In genomic region chr1:9942939-9943807, GRCh38 we compare ENCODE assay signal across 1 cellular context.
TF ChIP-seq lines count a peak whose summit lies in the region.

TSS of gene LZIC (minus strand) at chr1:9943391. CDS start at chr1:9936619, 6,772 bp downstream.
TSS of gene NMNAT1 (plus strand) at chr1:9943475. CDS start at chr1:9972074, 28,599 bp downstream.

TF ChIP-seq in K562, 482 proteins besides CTCF, POLR2A, EP300 and RAD21 (continued from another document and continues in another):
- peak; percentile 88 for TF ChIP-seq CREB3L1 (IDR thresholded peaks at IDR 0.05; ENCODE audit: borderline replicate concordance, low read depth)
- TF ChIP-seq, protein P1, sequence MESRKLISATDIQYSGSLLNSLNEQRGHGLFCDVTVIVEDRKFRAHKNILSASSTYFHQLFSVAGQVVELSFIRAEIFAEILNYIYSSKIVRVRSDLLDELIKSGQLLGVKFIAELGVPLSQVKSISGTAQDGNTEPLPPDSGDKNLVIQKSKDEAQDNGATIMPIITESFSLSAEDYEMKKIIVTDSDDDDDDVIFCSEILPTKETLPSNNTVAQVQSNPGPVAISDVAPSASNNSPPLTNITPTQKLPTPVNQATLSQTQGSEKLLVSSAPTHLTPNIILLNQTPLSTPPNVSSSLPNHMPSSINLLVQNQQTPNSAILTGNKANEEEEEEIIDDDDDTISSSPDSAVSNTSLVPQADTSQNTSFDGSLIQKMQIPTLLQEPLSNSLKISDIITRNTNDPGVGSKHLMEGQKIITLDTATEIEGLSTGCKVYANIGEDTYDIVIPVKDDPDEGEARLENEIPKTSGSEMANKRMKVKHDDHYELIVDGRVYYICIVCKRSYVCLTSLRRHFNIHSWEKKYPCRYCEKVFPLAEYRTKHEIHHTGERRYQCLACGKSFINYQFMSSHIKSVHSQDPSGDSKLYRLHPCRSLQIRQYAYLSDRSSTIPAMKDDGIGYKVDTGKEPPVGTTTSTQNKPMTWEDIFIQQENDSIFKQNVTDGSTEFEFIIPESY (CRISPR knock-in tag; IDR thresholded peaks at IDR 0.05), result peak; percentile 75
- TF ChIP-seq ZNF707 (CRISPR knock-in tag; conservative IDR thresholded peaks at IDR 0.05), result no peak; the same call in 1 of the 2 replicates
- no peak for TF ChIP-seq NRF1 (conservative IDR thresholded peaks at IDR 0.05 in 1 of 2, IDR thresholded peaks at IDR 0.05 in 1 of 2)
- TF ChIP-seq KLF13 (tag; IDR thresholded peaks at IDR 0.05; ENCODE audit: borderline replicate concordance, low read depth), result peak; percentile 99
- TF ChIP-seq, protein P2, sequence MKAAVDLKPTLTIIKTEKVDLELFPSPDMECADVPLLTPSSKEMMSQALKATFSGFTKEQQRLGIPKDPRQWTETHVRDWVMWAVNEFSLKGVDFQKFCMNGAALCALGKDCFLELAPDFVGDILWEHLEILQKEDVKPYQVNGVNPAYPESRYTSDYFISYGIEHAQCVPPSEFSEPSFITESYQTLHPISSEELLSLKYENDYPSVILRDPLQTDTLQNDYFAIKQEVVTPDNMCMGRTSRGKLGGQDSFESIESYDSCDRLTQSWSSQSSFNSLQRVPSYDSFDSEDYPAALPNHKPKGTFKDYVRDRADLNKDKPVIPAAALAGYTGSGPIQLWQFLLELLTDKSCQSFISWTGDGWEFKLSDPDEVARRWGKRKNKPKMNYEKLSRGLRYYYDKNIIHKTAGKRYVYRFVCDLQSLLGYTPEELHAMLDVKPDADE (conservative IDR thresholded peaks at IDR 0.05; ENCODE audit: control insufficient read depth, low read depth, low read length), result peak; percentile 90
- TF ChIP-seq KAT8 (IDR thresholded peaks at IDR 0.05; ENCODE audit: low read depth), result no peak
- TF ChIP-seq GABPB1 (CRISPR knock-in tag; IDR thresholded peaks at IDR 0.05), result peak; percentile 100
- TF ChIP-seq, protein P3, sequence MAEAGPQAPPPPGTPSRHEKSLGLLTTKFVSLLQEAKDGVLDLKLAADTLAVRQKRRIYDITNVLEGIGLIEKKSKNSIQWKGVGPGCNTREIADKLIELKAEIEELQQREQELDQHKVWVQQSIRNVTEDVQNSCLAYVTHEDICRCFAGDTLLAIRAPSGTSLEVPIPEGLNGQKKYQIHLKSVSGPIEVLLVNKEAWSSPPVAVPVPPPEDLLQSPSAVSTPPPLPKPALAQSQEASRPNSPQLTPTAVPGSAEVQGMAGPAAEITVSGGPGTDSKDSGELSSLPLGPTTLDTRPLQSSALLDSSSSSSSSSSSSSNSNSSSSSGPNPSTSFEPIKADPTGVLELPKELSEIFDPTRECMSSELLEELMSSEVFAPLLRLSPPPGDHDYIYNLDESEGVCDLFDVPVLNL (CRISPR knock-in tag; IDR thresholded peaks at IDR 0.05; ENCODE audit: low read depth), result 0 out of 2 replicates have a peak, but pooled peaks have one; percentile 74
- peak; percentile 87 for TF ChIP-seq ZKSCAN1 (IDR thresholded peaks at IDR 0.05; ENCODE audit: low read depth, low read length)
- peak; percentile 21 to 72; a peak in 1 of 4 replicates for TF ChIP-seq TBL1XR1 (IDR thresholded peaks at IDR 0.05; ENCODE audit: low read length in 2 of 2)
- TF ChIP-seq RBFOX2 (IDR thresholded peaks at IDR 0.05; ENCODE audit: low read depth, low read length), result peak; percentile 97
- TF ChIP-seq, protein P4, sequence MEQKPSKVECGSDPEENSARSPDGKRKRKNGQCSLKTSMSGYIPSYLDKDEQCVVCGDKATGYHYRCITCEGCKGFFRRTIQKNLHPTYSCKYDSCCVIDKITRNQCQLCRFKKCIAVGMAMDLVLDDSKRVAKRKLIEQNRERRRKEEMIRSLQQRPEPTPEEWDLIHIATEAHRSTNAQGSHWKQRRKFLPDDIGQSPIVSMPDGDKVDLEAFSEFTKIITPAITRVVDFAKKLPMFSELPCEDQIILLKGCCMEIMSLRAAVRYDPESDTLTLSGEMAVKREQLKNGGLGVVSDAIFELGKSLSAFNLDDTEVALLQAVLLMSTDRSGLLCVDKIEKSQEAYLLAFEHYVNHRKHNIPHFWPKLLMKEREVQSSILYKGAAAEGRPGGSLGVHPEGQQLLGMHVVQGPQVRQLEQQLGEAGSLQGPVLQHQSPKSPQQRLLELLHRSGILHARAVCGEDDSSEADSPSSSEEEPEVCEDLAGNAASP (IDR thresholded peaks at IDR 0.05), result no peak
- TF ChIP-seq NONO (IDR thresholded peaks at IDR 0.05; ENCODE audit: low read depth in 2 of 2, low read length in 1 of 2), result peak in 1 of 2 experiments; percentile 71; a peak in 2 of 4 replicates
- peak; percentile 6; the same call in 1 of the 2 replicates for TF ChIP-seq EHMT2 (IDR thresholded peaks at IDR 0.05)
- TF ChIP-seq KDM1A (IDR thresholded peaks at IDR 0.05), result no peak
- TF ChIP-seq TBP (optimal IDR thresholded peaks at IDR 0.05; ENCODE audit: low read depth, low read length), result peak; percentile 97
- peak; percentile 96 for TF ChIP-seq HMGN3 (IDR thresholded peaks at IDR 0.05; ENCODE audit: borderline replicate concordance, extremely low read depth, insufficient read length, low read depth, low read length)
- TF ChIP-seq, protein P5, sequence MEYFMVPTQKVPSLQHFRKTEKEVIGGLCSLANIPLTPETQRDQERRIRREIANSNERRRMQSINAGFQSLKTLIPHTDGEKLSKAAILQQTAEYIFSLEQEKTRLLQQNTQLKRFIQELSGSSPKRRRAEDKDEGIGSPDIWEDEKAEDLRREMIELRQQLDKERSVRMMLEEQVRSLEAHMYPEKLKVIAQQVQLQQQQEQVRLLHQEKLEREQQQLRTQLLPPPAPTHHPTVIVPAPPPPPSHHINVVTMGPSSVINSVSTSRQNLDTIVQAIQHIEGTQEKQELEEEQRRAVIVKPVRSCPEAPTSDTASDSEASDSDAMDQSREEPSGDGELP (CRISPR knock-in tag; IDR thresholded peaks at IDR 0.05; ENCODE audit: borderline replicate concordance), result peak; percentile 91
- TF ChIP-seq NFIC (IDR thresholded peaks at IDR 0.05), result peak; percentile 82
- TF ChIP-seq FOSL1 (tag; conservative IDR thresholded peaks at IDR 0.05), result peak; percentile 43; the same call in 1 of the 2 replicates
- 0 out of 2 replicates have a peak, but pooled peaks have one; percentile 34 for TF ChIP-seq ZFPM2 (CRISPR knock-in tag; IDR thresholded peaks at IDR 0.05)
- TF ChIP-seq CTCFL (IDR thresholded peaks at IDR 0.05; ENCODE audit: borderline replicate concordance, insufficient read depth, low read depth, low read length, poor library complexity, severe bottlenecking), result no peak
- no peak for TF ChIP-seq ZBTB34 (CRISPR knock-in tag; IDR thresholded peaks at IDR 0.05)
- no peak for TF ChIP-seq ZNF3 (CRISPR knock-in tag; IDR thresholded peaks at IDR 0.05)
- TF ChIP-seq, protein P6, sequence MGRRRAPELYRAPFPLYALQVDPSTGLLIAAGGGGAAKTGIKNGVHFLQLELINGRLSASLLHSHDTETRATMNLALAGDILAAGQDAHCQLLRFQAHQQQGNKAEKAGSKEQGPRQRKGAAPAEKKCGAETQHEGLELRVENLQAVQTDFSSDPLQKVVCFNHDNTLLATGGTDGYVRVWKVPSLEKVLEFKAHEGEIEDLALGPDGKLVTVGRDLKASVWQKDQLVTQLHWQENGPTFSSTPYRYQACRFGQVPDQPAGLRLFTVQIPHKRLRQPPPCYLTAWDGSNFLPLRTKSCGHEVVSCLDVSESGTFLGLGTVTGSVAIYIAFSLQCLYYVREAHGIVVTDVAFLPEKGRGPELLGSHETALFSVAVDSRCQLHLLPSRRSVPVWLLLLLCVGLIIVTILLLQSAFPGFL (CRISPR knock-in tag; IDR thresholded peaks at IDR 0.05), result peak; percentile 91; the same call in 1 of the 2 replicates
- TF ChIP-seq L3MBTL2 (IDR thresholded peaks at IDR 0.05), result peak; percentile 69
- TF ChIP-seq XRCC5 (IDR thresholded peaks at IDR 0.05; ENCODE audit: low read depth, low read length), result peak; percentile 93
- no peak for TF ChIP-seq ZNF217 (CRISPR knock-in tag; IDR thresholded peaks at IDR 0.05)
- peak; percentile 89 to 97 for TF ChIP-seq MNT (conservative IDR thresholded peaks at IDR 0.05)
- peak; percentile 74 for TF ChIP-seq ZNF584 (CRISPR knock-in tag; IDR thresholded peaks at IDR 0.05; ENCODE audit: low read depth)
- TF ChIP-seq ZBTB1 (CRISPR knock-in tag; IDR thresholded peaks at IDR 0.05; ENCODE audit: borderline replicate concordance, low read depth), result peak; percentile 85
- peak; percentile 97 for TF ChIP-seq ARID4B (CRISPR knock-in tag; IDR thresholded peaks at IDR 0.05)
- TF ChIP-seq ZBTB9 (CRISPR knock-in tag; IDR thresholded peaks at IDR 0.05), result peak; percentile 78; the same call in 1 of the 2 replicates
- peak; percentile 98 for TF ChIP-seq POLR2G (IDR thresholded peaks at IDR 0.05; ENCODE audit: low read depth, low read length)
- TF ChIP-seq ZKSCAN8 (CRISPR knock-in tag; IDR thresholded peaks at IDR 0.05), result no peak
